Comparison of ENCODE assay signal across 8 cellular contexts in genomic region chr1:12208764-12209494, GRCh38. TPM values are rescaled to one million over a fixed set of nuclear protein-coding genes. Genes with fewer than 3 reads are reported as not detected.
DNase-seq lines count a peak whose midpoint lies in the region; ATAC-seq, FAIRE-seq and TF ChIP-seq lines count a peak whose summit lies in the region.

No MANE protein-coding gene starts in this region.

- DNase-seq in CMK (ENCODE audit: low read depth) = peak; percentile 76
- DNase-seq in GOT3 (lab: John Stamatoyannopoulos, UW) = peak; percentile 39
- peak; percentile 74 for DNase-seq in NCI-H345 (lab: John Stamatoyannopoulos, UW)
- DNase-seq in bronchial epithelial cell (ENCODE audit: low read depth) = peak; percentile 60
- peak; percentile 29 for DNase-seq in kidney epithelial cell (ENCODE audit: low read depth)
- peak; percentile 86 for DNase-seq in stimulated activated CD4-positive, alpha-beta T cell treated with anti-CD3 and anti-CD28 coated beads, Interleukin-1b, Interleukin-23, amount 100 ng/mL, for 48 hours

- no peaks in the 10 kb centered on the region for H3K36me3 ChIP-seq in bronchial epithelial cell (ENCODE audit: control insufficient read depth, insufficient read depth, low read length)
- H3K36me3 ChIP-seq in kidney epithelial cell (ENCODE audit: control insufficient read depth, insufficient read depth, low read length) = no peaks in the 10 kb centered on the region

- ATAC-seq in activated CD4-positive, CD25-positive, alpha-beta regulatory T cell treated with anti-CD3 and anti-CD28 coated beads, Interleukin-2, amount 50 U/mL, for 24 hours = peak; percentile 41 to 48
- ATAC-seq in GM19328 (IDR thresholded peaks at IDR 0.05; ENCODE audit: unreplicated experiment) = no peak

- H3K27me3 ChIP-seq in bronchial epithelial cell (ENCODE audit: control insufficient read depth, insufficient read depth, low read length) (no peaks in the 10 kb centered on the region), kidney epithelial cell (ENCODE audit: control insufficient read depth, insufficient read depth, low read length) (peaks cover 2% of the 10 kb centered on the region)

- FAIRE-seq in bronchial epithelial cell (lab: Jason Lieb, UNC) = peak; percentile 36

- H3K4me3 ChIP-seq in bronchial epithelial cell (ENCODE audit: low read depth, low read length) (no peak overlapping the region), kidney epithelial cell (ENCODE audit: low read depth, low read length) (no peak overlapping the region)

- TF ChIP-seq CTCF in bronchial epithelial cell (IDR thresholded peaks at IDR 0.05; ENCODE audit: insufficient read depth, low read length, severe bottlenecking) (peak; percentile 91), kidney epithelial cell (IDR thresholded peaks at IDR 0.05; ENCODE audit: insufficient read depth, low read length, poor library complexity, severe bottlenecking) (peak; percentile 88)

RNA-seq across cellular contexts. Expression of gene VPS13D, which starts 20.9 kb away (rescaled TPM):
- total RNA-seq in bronchial epithelial cell (25.8 and 34.9 TPM in 2 replicates), kidney epithelial cell (22.2 and 24.0 TPM in 2 replicates)

RNA-seq across cellular contexts. Expression of gene TNFRSF1B, which starts 42.1 kb away (rescaled TPM):
- total RNA-seq in bronchial epithelial cell = under 0.01 TPM in 2 replicates
- total RNA-seq in kidney epithelial cell = 0.21 and 0.27 TPM in 2 replicates

Comparison
In these comparisons a context has a peak if more than half of its experiments do, and no peak if none do; other contexts are left out.
1. DNase-seq: peak in every context shown above with its lines; median percentile 86 in stimulated activated CD4-positive, alpha-beta T cell treated with anti-CD3 and anti-CD28 coated beads, Interleukin-1b, Interleukin-23, amount 100 ng/mL, for 48 hours; 76 in CMK; 74 in NCI-H345; 60 in bronchial epithelial cell; 39 in GOT3; 29 in kidney epithelial cell.